1 cellular context compared by ENCODE assay signal in genomic region chr16:1677942-1678499, GRCh38.
TF ChIP-seq lines count a peak whose summit lies in the region.

Gene JPT2, plus strand, starts transcription at chr16:1678279. Its CDS starts 34 bp downstream, at chr16:1678313.

TF ChIP-seq in HepG2, 621 proteins besides CTCF, POLR2A, EP300 and RAD21 (continued from another document and continues in another):
- TF ChIP-seq CREB3 (CRISPR knock-in tag; IDR thresholded peaks at IDR 0.05) = no peak; the same call in 1 of the 2 replicates
- no peak; the same call in 1 of the 2 replicates for TF ChIP-seq HOXA5 (CRISPR knock-in tag; IDR thresholded peaks at IDR 0.05)
- no peak for TF ChIP-seq NR2F1 (CRISPR knock-in tag; IDR thresholded peaks at IDR 0.05)
- no peak; the same call in 1 of the 2 replicates for TF ChIP-seq KLF15 (CRISPR knock-in tag; IDR thresholded peaks at IDR 0.05; ENCODE audit: borderline replicate concordance)
- TF ChIP-seq ZNF563 (CRISPR knock-in tag; IDR thresholded peaks at IDR 0.05) = no peak
- TF ChIP-seq SP1 (IDR thresholded peaks at IDR 0.05) = peak; percentile 63; the same call in 1 of the 2 replicates
- TF ChIP-seq SP1 (CRISPR knock-in tag; IDR thresholded peaks at IDR 0.05) = peak; percentile 97
- TF ChIP-seq ZNF746 (CRISPR knock-in tag; IDR thresholded peaks at IDR 0.05) = no peak
- TF ChIP-seq SALL2 (CRISPR knock-in tag; IDR thresholded peaks at IDR 0.05) = peak; percentile 73; the same call in 1 of the 2 replicates
- 0 out of 2 replicates have a peak, but pooled peaks have one; percentile 31 for TF ChIP-seq ZBTB38 (CRISPR knock-in tag; IDR thresholded peaks at IDR 0.05)
- no peak for TF ChIP-seq ZSCAN30 (CRISPR knock-in tag; IDR thresholded peaks at IDR 0.05)
- no peak; the same call in 1 of the 2 replicates for TF ChIP-seq ZNF777 (CRISPR knock-in tag; IDR thresholded peaks at IDR 0.05)
- TF ChIP-seq SIX4 (CRISPR knock-in tag; IDR thresholded peaks at IDR 0.05) = no peak
- TF ChIP-seq ZNF362 (CRISPR knock-in tag; IDR thresholded peaks at IDR 0.05; ENCODE audit: borderline replicate concordance) = no peak
- TF ChIP-seq GFI1 (CRISPR knock-in tag; IDR thresholded peaks at IDR 0.05; ENCODE audit: borderline replicate concordance) = no peak
- TF ChIP-seq SMAD9 (CRISPR knock-in tag; IDR thresholded peaks at IDR 0.05) = no peak
- no peak; the same call in 1 of the 2 replicates for TF ChIP-seq ZNF574 (CRISPR knock-in tag; IDR thresholded peaks at IDR 0.05)
- TF ChIP-seq ZKSCAN8 (CRISPR knock-in tag; IDR thresholded peaks at IDR 0.05; ENCODE audit: borderline replicate concordance) = no peak
- TF ChIP-seq MXD4 (CRISPR knock-in tag; IDR thresholded peaks at IDR 0.05) = no peak
- TF ChIP-seq KIAA2018 (CRISPR knock-in tag; IDR thresholded peaks at IDR 0.05; ENCODE audit: borderline replicate concordance) = no peak
- TF ChIP-seq SRSF4 (IDR thresholded peaks at IDR 0.05; ENCODE audit: low read depth, low read length, poor library complexity, severe bottlenecking) = no peak
- no peak for TF ChIP-seq ZMYM3 (CRISPR knock-in tag; IDR thresholded peaks at IDR 0.05)
- 0 out of 2 replicates have a peak, but pooled peaks have one; percentile 54 for TF ChIP-seq CCDC6 (CRISPR knock-in tag; IDR thresholded peaks at IDR 0.05)
- 0 out of 2 replicates have a peak, but pooled peaks have one; percentile 21 for TF ChIP-seq CENPT (CRISPR knock-in tag; IDR thresholded peaks at IDR 0.05; ENCODE audit: low read depth)
- TF ChIP-seq ZNF331 (CRISPR knock-in tag; IDR thresholded peaks at IDR 0.05) = no peak
- TF ChIP-seq THAP7 (CRISPR knock-in tag; IDR thresholded peaks at IDR 0.05) = no peak
- TF ChIP-seq MAX (IDR thresholded peaks at IDR 0.05) = peak; percentile 90; the same call in 1 of the 2 replicates
- TF ChIP-seq ZFAT (CRISPR knock-in tag; conservative IDR thresholded peaks at IDR 0.05) = no peak
- no peak for TF ChIP-seq MLX (CRISPR knock-in tag; IDR thresholded peaks at IDR 0.05)
- no peak for TF ChIP-seq SNAPC2 (CRISPR knock-in tag; IDR thresholded peaks at IDR 0.05)
- no peak for TF ChIP-seq GPBP1L1 (CRISPR knock-in tag; IDR thresholded peaks at IDR 0.05)
- peak; percentile 64 for TF ChIP-seq MEIS2 (CRISPR knock-in tag; IDR thresholded peaks at IDR 0.05)
- no peak for TF ChIP-seq ZNF263 (CRISPR knock-in tag; IDR thresholded peaks at IDR 0.05)
- TF ChIP-seq NFE2L1 (CRISPR knock-in tag; IDR thresholded peaks at IDR 0.05; ENCODE audit: borderline replicate concordance) = no peak
- no peak; the same call in 1 of the 2 replicates for TF ChIP-seq PBX3 (CRISPR knock-in tag; IDR thresholded peaks at IDR 0.05; ENCODE audit: borderline replicate concordance)
- TF ChIP-seq ARID2 (CRISPR knock-in tag; IDR thresholded peaks at IDR 0.05; ENCODE audit: borderline replicate concordance) = peak; percentile 29; the same call in 1 of the 2 replicates
- no peak for TF ChIP-seq ZSCAN31 (CRISPR knock-in tag; IDR thresholded peaks at IDR 0.05; ENCODE audit: low read depth)
- TF ChIP-seq ZNF44 (CRISPR knock-in tag; IDR thresholded peaks at IDR 0.05) = no peak
- TF ChIP-seq HNRNPLL (IDR thresholded peaks at IDR 0.05; ENCODE audit: low read depth, low read length, poor library complexity, severe bottlenecking) = peak; percentile 69
- no peak for TF ChIP-seq ZNF138 (CRISPR knock-in tag; IDR thresholded peaks at IDR 0.05; ENCODE audit: low read depth)
- TF ChIP-seq ZNF576 (CRISPR knock-in tag; IDR thresholded peaks at IDR 0.05) = no peak
- no peak for TF ChIP-seq TERF1 (CRISPR knock-in tag; IDR thresholded peaks at IDR 0.05)
- TF ChIP-seq RXRA (CRISPR knock-in tag; IDR thresholded peaks at IDR 0.05) = no peak
- no peak for TF ChIP-seq U2AF1 (optimal IDR thresholded peaks at IDR 0.05; ENCODE audit: low read depth, low read length)
